In genomic region chr12:131950182-131950913, GRCh38 we compare ENCODE assay signal across 8 cellular contexts. TPM values are rescaled to one million over a fixed set of nuclear protein-coding genes. Genes with fewer than 3 reads are reported as not detected.
DNase-seq lines count a peak whose midpoint lies in the region; ATAC-seq and TF ChIP-seq lines count a peak whose summit lies in the region.

No MANE protein-coding gene starts in this region.

- H3K36me3 ChIP-seq in SJCRH30: no peaks in the 10 kb centered on the region
- H3K36me3 ChIP-seq in breast epithelium: no peaks in the 10 kb centered on the region

- peak; percentile 58 for DNase-seq in NCI-H82 (lab: John Stamatoyannopoulos, UW)
- DNase-seq in NCI-H82 treated with DMSO at 0.1 percent for 48 hours (lab: John Stamatoyannopoulos, UW; ENCODE audit: unreplicated experiment): no peak
- DNase-seq in SJCRH30: peak; percentile 23 to 35
- DNase-seq in breast epithelium (ENCODE audit: low spot score in 2 of 2): no peak
- DNase-seq in left kidney (ENCODE audit: low read depth, low spot score): peak; percentile 54
- DNase-seq in stimulated activated CD8-positive, alpha-beta memory T cell treated with anti-CD3 and anti-CD28 coated beads, Interleukin-15, amount 100 ng/mL, for 48 hours (ENCODE audit: low read depth in 2 of 2): peak; percentile 19 to 22
- no peak for DNase-seq in NCI-H2029 (lab: John Stamatoyannopoulos, UW)

- peak; percentile 31 for ATAC-seq in HG02885 (IDR thresholded peaks at IDR 0.05; ENCODE audit: poor library complexity, unreplicated experiment)

- peak overlapping the region; percentile 86 for H3K4me3 ChIP-seq in SJCRH30
- H3K4me3 ChIP-seq in breast epithelium: peak overlapping the region; percentile 81 to 98 (median 92)

- H3K9me3 ChIP-seq in SJCRH30 (replicated peaks): no peaks in the 10 kb centered on the region
- H3K9me3 ChIP-seq in breast epithelium: no peaks in the 10 kb centered on the region

- peak overlapping the region; percentile 53 for H3K27ac ChIP-seq in SJCRH30
- H3K27ac ChIP-seq in breast epithelium: peak overlapping the region; percentile 82 to 83

- intact Hi-C loops in breast epithelium (cut with DNase I; ENCODE audit: low total_unique reads): no loop called here

- no peak for TF ChIP-seq CTCF in breast epithelium (IDR thresholded peaks at IDR 0.05)

- no peak for TF ChIP-seq POLR2A in breast epithelium (IDR thresholded peaks at IDR 0.05)

- no peaks in the 10 kb centered on the region for H3K27me3 ChIP-seq in SJCRH30
- no peaks in the 10 kb centered on the region for H3K27me3 ChIP-seq in breast epithelium

- no peaks in the 10 kb centered on the region for H3K4me1 ChIP-seq in SJCRH30
- peaks cover 0 to 4% of the 10 kb centered on the region in 2 donors for H3K4me1 ChIP-seq in breast epithelium

RNA-seq across cellular contexts. Expression of gene EP400, which starts 0.6 kb away (rescaled TPM):
- 15.0 and 17.0 TPM in 2 replicates for total RNA-seq in SJCRH30 (2014; rRNA removed; shearing (Covaris generic))
- total RNA-seq in breast epithelium: 10 to 100 TPM; 20.3 to 27.2 (median 24.4) TPM

RNA-seq across cellular contexts. Expression of gene PUS1, which starts 21.3 kb away (rescaled TPM):
- 16.0 and 17.1 TPM in 2 replicates for total RNA-seq in SJCRH30 (2014; rRNA removed; shearing (Covaris generic))
- total RNA-seq in breast epithelium: 10 to 100 TPM in 2 of 3 donors, 1 to 10 TPM in 1; 8.8 to 31.5 (median 20.9) TPM

RNA-seq across cellular contexts. Expression of gene ULK1, which starts 55.9 kb away (rescaled TPM):
- 7.2 and 7.6 TPM in 2 replicates for total RNA-seq in SJCRH30 (2014; rRNA removed; shearing (Covaris generic))
- 10 to 100 TPM; 14.8 to 18.6 (median 17.0) TPM for total RNA-seq in breast epithelium

Comparison
In these comparisons a context has a peak if more than half of its experiments do, and no peak if none do; other contexts are left out.
1. DNase-seq: peak in NCI-H82 (single experiment), SJCRH30 (2 of 2), left kidney (single experiment) and stimulated activated CD8-positive, alpha-beta memory T cell treated with anti-CD3 and anti-CD28 coated beads, Interleukin-15, amount 100 ng/mL, for 48 hours (2 of 2); none in NCI-H82 treated with DMSO at 0.1 percent for 48 hours (single experiment), breast epithelium (0 of 2) and NCI-H2029 (single experiment).